ENCODE assay signal across 28 cellular contexts in the genomic region with DNA sequence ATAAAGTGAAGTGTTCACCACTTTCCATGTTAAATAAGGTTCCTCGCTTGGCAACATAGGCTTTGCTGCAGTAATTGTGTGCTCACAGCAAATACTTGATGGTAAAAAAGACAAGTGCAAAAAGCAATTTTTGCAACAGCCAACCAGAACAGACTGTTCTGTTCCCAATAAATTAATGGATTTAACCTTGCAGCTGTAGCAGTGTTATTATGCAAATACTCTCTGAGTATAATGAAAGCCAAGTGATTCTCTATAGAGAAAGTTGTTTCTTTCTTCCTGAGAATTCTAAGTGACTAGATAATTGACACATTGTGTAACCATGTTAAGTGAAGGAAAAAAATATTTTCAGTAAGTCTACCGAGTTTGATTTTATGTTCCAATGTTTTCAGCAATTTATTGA.
"Had no signal": no experiment of that assay in that cellular context is flagged by ENCODE, and none has a peak within 500 bp of the region (broad histone marks: within the 10 kb centered on the region; RNA-seq: fewer than 3 reads in every experiment).

No MANE protein-coding gene starts in this region.

- ATAC-seq: activated CD8-positive, alpha-beta T cell treated with anti-CD3 and anti-CD28 coated beads for 36 hours; activated T-cell treated with anti-CD3 and anti-CD28 coated beads, Interleukin-2, amount 50 U/mL, for 72 hours; activated T-helper 17 cell treated with anti-CD3 and anti-CD28 coated beads, Interleukin-2, amount 50 U/mL, for 72 hours; Panc1 had no signal

- DNase-seq: activated CD4-positive, alpha-beta T cell treated with anti-CD3 and anti-CD28 coated beads, Interleukin-2, amount 10 ng/mL, durations not matched to agents 24 days and 14 days; activated CD4-positive, alpha-beta T cell treated with anti-CD3 and anti-CD28 coated beads, Interleukin-2, amount 50 U/mL, for 4 hours; activated CD8-positive, alpha-beta T cell treated with anti-CD3 and anti-CD28 coated beads for 36 hours; activated effector memory CD4-positive, alpha-beta T cell treated with anti-CD3 and anti-CD28 coated beads, Interleukin-2, amount 50 U/mL, for 16 hours; activated naive CD4-positive, alpha-beta T cell; activated naive CD8-positive, alpha-beta T cell treated with anti-CD3 and anti-CD28 coated beads, Interleukin-2, amount 10 ng/mL, durations not matched to agents 7 days and 5 days; activated T-cell treated with anti-CD3 and anti-CD28 coated beads, Interleukin-2, amount 50 U/mL, for 1 hour; activated T-cell treated with anti-CD3 and anti-CD28 coated beads, Interleukin-2, amount 50 U/mL, for 72 hours; amygdala; Kasumi-1; KG1; MM.1S; MV-4-11; NCI-H1105; NCI-H1417 treated with DMSO at 0.1 percent for 48 hours; NCI-H187 treated with DMSO at 0.1 percent for 48 hours; NCI-H2081; NCI-H2171; NCI-H2227 treated with DMSO at 0.1 percent for 48 hours; NCI-H446; NCI-H510A treated with DMSO at 0.1 percent for 48 hours; SHP77 treated with DMSO at 0.1 percent for 48 hours; SK-N-SH had no signal

- H3K27ac ChIP-seq: ascending aorta, cardiac muscle cell, SJSA1 had no signal
